19 cellular contexts compared by ENCODE assay signal in genomic region chr2:2098458-2099167, GRCh38.
"Had no signal": no experiment of that assay in that cellular context is flagged by ENCODE, and none has a peak within 500 bp of the region (broad histone marks: within the 10 kb centered on the region; RNA-seq: fewer than 3 reads in every experiment).

No MANE protein-coding gene starts in this region.

- H3K4me3 ChIP-seq: gastrocnemius medialis, heart right ventricle, left ventricle myocardium inferior, lung, psoas muscle, suprapubic skin, thyroid gland, uterus had no signal

- H3K27me3 ChIP-seq: gastrocnemius medialis, suprapubic skin, thyroid gland, uterus had no signal

- H3K27ac ChIP-seq: gastrocnemius medialis, heart right ventricle, left ventricle myocardium inferior, psoas muscle, suprapubic skin, thyroid gland, uterus had no signal

- ATAC-seq: esophagus mucosa; gastrocnemius medialis; heart right ventricle; naive thymus-derived CD4-positive, alpha-beta T cell; psoas muscle; sciatic nerve had no signal

- DNase-seq: cortex of kidney; effector memory CD4-positive, alpha-beta T cell; gastrocnemius medialis; heart right ventricle; islet precursor cell; left ventricle myocardium inferior; mesenchymal stem cell; naive thymus-derived CD4-positive, alpha-beta T cell; nephron progenitor cell; psoas muscle; retina; stimulated activated naive CD4-positive, alpha-beta T cell; thyroid gland; uterus had no signal

- FAIRE-seq: endometrium had no signal

- H3K9me3 ChIP-seq: gastrocnemius medialis, left ventricle myocardium inferior, psoas muscle, suprapubic skin, thyroid gland, uterus had no signal

- H3K4me1 ChIP-seq: gastrocnemius medialis, heart right ventricle, left ventricle myocardium inferior, psoas muscle, suprapubic skin, uterus had no signal

- H3K36me3 ChIP-seq: gastrocnemius medialis, heart right ventricle, left ventricle myocardium inferior, suprapubic skin, thyroid gland, uterus had no signal
